8 cellular contexts compared by ENCODE assay signal in genomic region chr17:50094243-50094752, GRCh38. TPM values are rescaled to one million over a fixed set of nuclear protein-coding genes. Genes with fewer than 3 reads are reported as not detected.
DNase-seq lines count a peak whose midpoint lies in the region; ATAC-seq and TF ChIP-seq lines count a peak whose summit lies in the region.

No MANE protein-coding gene starts in this region.

- 1% methylated on average over 21 of the region's 21 CpGs for WGBS in smooth muscle cell (ENCODE audit: low lambda C conversion rate)

- H3K4me2 ChIP-seq in smooth muscle cell: peak overlapping the region; percentile 97

- H3K4me3 ChIP-seq in WI38 (ENCODE audit: low read depth, low read length): peak overlapping the region; percentile 81
- H3K4me3 ChIP-seq in cardiac fibroblast (replicated peaks in 1 of 2; ENCODE audit: low read depth in 2 of 2, low read length in 2 of 2): peak overlapping the region; percentile 46 to 92
- H3K4me3 ChIP-seq in smooth muscle cell: peak overlapping the region; percentile 90

- DNase-seq in D341Med (ENCODE audit: low spot score): peak; percentile 94
- DNase-seq in NCI-H2171 treated with DMSO at 0.1 percent for 48 hours (lab: John Stamatoyannopoulos, UW): peak; percentile 84
- peak; percentile 90 to 92 for DNase-seq in cardiac fibroblast (ENCODE audit: low read depth in 2 of 2)
- peak; percentile 99 for DNase-seq in inferior parietal cortex (ENCODE audit: extremely low spot score)
- peak; percentile 83 for DNase-seq in smooth muscle cell (lab: John Stamatoyannopoulos, UW; ENCODE audit: unreplicated experiment)

- no peaks in the 10 kb centered on the region for H3K36me3 ChIP-seq in smooth muscle cell (ENCODE audit: low read depth)

- H4K20me1 ChIP-seq in smooth muscle cell (ENCODE audit: low read depth): no peaks in the 10 kb centered on the region

- H3K79me2 ChIP-seq in smooth muscle cell (ENCODE audit: low read depth): peaks cover 8% of the 10 kb centered on the region

- no peaks in the 10 kb centered on the region for H3K9me3 ChIP-seq in smooth muscle cell (replicated peaks; ENCODE audit: low read depth)

- no peak overlapping the region for H3K9ac ChIP-seq in smooth muscle cell (ENCODE audit: low read depth)

- peaks cover 3% of the 10 kb centered on the region for H3F3A ChIP-seq in smooth muscle cell (ENCODE audit: low read depth)

- peak overlapping the region; percentile 18 for H3K27ac ChIP-seq in smooth muscle cell (ENCODE audit: low read depth)

- H3K27me3 ChIP-seq in smooth muscle cell (ENCODE audit: low read depth): no peaks in the 10 kb centered on the region

- ATAC-seq in HG02642 (IDR thresholded peaks at IDR 0.05; ENCODE audit: poor library complexity, unreplicated experiment) (peak; percentile 38), GM18873 (IDR thresholded peaks at IDR 0.05; ENCODE audit: low FRiP score, unreplicated experiment) (no peak)

- peaks cover 10% of the 10 kb centered on the region for H3K4me1 ChIP-seq in smooth muscle cell (ENCODE audit: low read depth)

- H2AFZ ChIP-seq in smooth muscle cell (ENCODE audit: low read depth): peak overlapping the region; percentile 62

- peak; percentile 78 for TF ChIP-seq CTCF in WI38 (IDR thresholded peaks at IDR 0.05; ENCODE audit: low read depth, low read length)
- peak; percentile 76 for TF ChIP-seq CTCF in cardiac fibroblast (IDR thresholded peaks at IDR 0.05; ENCODE audit: low read depth, low read length)
- peak; percentile 68 for TF ChIP-seq CTCF in smooth muscle cell (IDR thresholded peaks at IDR 0.05; ENCODE audit: borderline replicate concordance, insufficient read depth, poor library complexity, severe bottlenecking)

RNA-seq across cellular contexts. Expression of gene PDK2, which starts 0.9 kb away (rescaled TPM):
- total RNA-seq in smooth muscle cell: 21.7 and 28.2 TPM in 2 replicates
- 34.3 and 36.5 TPM in 2 replicates for polyA plus RNA-seq in smooth muscle cell

RNA-seq across cellular contexts. Expression of gene SAMD14, which starts 35.7 kb away (rescaled TPM):
- total RNA-seq in smooth muscle cell: 6.3 and 39.1 TPM in 2 replicates
- 13.7 and 21.1 TPM in 2 replicates for polyA plus RNA-seq in smooth muscle cell

RNA-seq across cellular contexts. Expression of gene ITGA3, which starts 38.4 kb away (rescaled TPM):
- 44.7 and 77.9 TPM in 2 replicates for total RNA-seq in smooth muscle cell
- polyA plus RNA-seq in smooth muscle cell: 30.0 and 70.4 TPM in 2 replicates

RNA-seq across cellular contexts. Expression of gene PPP1R9B, which starts 56.2 kb away (rescaled TPM):
- total RNA-seq in smooth muscle cell: 20.8 and 21.8 TPM in 2 replicates
- 6.7 and 10.2 TPM in 2 replicates for polyA plus RNA-seq in smooth muscle cell
